ENCODE assay signal across 11 cellular contexts in genomic region chr2:237540823-237541222, GRCh38. TPM values are rescaled to one million over a fixed set of nuclear protein-coding genes. Genes with fewer than 3 reads are reported as not detected.
DNase-seq lines count a peak whose midpoint lies in the region; ATAC-seq and TF ChIP-seq lines count a peak whose summit lies in the region.
"Had no signal": no experiment of that assay in that cellular context is flagged by ENCODE, and none has a peak within 500 bp of the region (broad histone marks: within the 10 kb centered on the region; RNA-seq: fewer than 3 reads in every experiment).

No MANE protein-coding gene starts in this region.

- no peaks in the 10 kb centered on the region for H3K27me3 ChIP-seq in heart left ventricle
- H3K27me3 ChIP-seq in upper lobe of right lung: no peaks in the 10 kb centered on the region
- H3K27me3 ChIP-seq: neutrophil had no signal

- H3K4me1 ChIP-seq in heart left ventricle: peaks cover 0 to 20% (median 16%) of the 10 kb centered on the region in 12 donors
- H3K4me1 ChIP-seq in upper lobe of right lung: peaks cover 4% of the 10 kb centered on the region

- H3K4me3 ChIP-seq in heart left ventricle (no peak overlapping the region), upper lobe of right lung (no peak overlapping the region)

- no peaks in the 10 kb centered on the region for H3K9me3 ChIP-seq in heart left ventricle
- H3K9me3 ChIP-seq in upper lobe of right lung: no peaks in the 10 kb centered on the region
- H3K9me3 ChIP-seq: neutrophil had no signal

- DNase-seq in NCI-H524 (lab: John Stamatoyannopoulos, UW) (peak; percentile 47 to 59), NCI-H524 treated with DMSO at 0.1 percent for 48 hours (lab: John Stamatoyannopoulos, UW) (no peak), RPMI8226 (peak; percentile 60), heart left ventricle (peak in 4 of 5 donors; percentile 71 to 80 (median 72)), upper lobe of right lung (no peak), GM19238 (ENCODE audit: insufficient read length, low spot score) (no peak), T-helper 2 cell (no peak)
- DNase-seq: effector CD8-positive, alpha-beta T cell had no signal

- TF ChIP-seq CTCF in heart left ventricle (IDR thresholded peaks at IDR 0.05) (no peak), upper lobe of right lung (IDR thresholded peaks at IDR 0.05) (no peak)

- peak overlapping the region in 1 of 12 donors; percentile 25 for H3K27ac ChIP-seq in heart left ventricle
- H3K27ac ChIP-seq in upper lobe of right lung: no peak overlapping the region
- H3K27ac ChIP-seq: neutrophil had no signal

- intact Hi-C loops in heart left ventricle (cut with DNase I): no loop called here
- intact Hi-C loops in upper lobe of right lung (cut with DNase I): no loop called here

- ATAC-seq in heart left ventricle (peak; percentile 63 to 94 (median 86)), upper lobe of right lung (peak; percentile 62), GM19324 (IDR thresholded peaks at IDR 0.05; ENCODE audit: low FRiP score, unreplicated experiment) (no peak)
- ATAC-seq: activated CD4-positive, CD25-positive, alpha-beta regulatory T cell treated with anti-CD3 and anti-CD28 coated beads, Interleukin-2, amount 50 U/mL, for 24 hours had no signal

- WGBS in heart left ventricle, 4 donors: 28 to 58% (median 44%) methylated on average over 6 of the region's 6 CpGs

- no peak for TF ChIP-seq POLR2A in heart left ventricle (IDR thresholded peaks at IDR 0.05)

- H3K36me3 ChIP-seq in heart left ventricle: peaks cover 0 to 5% (median 0%) of the 10 kb centered on the region in 9 donors
- peaks cover 34% of the 10 kb centered on the region for H3K36me3 ChIP-seq in upper lobe of right lung
- H3K36me3 ChIP-seq: neutrophil had no signal

RNA-seq across cellular contexts. Expression of gene PRLH, which starts 25.6 kb away (rescaled TPM):
- total RNA-seq in heart left ventricle: not detected
- polyA plus RNA-seq in heart left ventricle: not detected
- total RNA-seq in upper lobe of right lung: not detected

RNA-seq across cellular contexts. Expression of gene RAB17, which starts 49.7 kb away (rescaled TPM):
- total RNA-seq in heart left ventricle (1 to 10 TPM; 1.1 to 7.3 (median 3.6) TPM), upper lobe of right lung (50.9 TPM)
- polyA plus RNA-seq in heart left ventricle: 1 to 10 TPM; 5.6 TPM

RNA-seq across cellular contexts. Expression of gene MLPH, which starts 53.8 kb away (rescaled TPM):
- total RNA-seq in heart left ventricle: 10 to 100 TPM; 20.4 to 50.3 (median 30.7) TPM
- 10 to 100 TPM; 18.3 to 60.3 TPM for polyA plus RNA-seq in heart left ventricle
- total RNA-seq in upper lobe of right lung: 423 TPM

Comparison
In these comparisons a context has a peak if more than half of its experiments do, and no peak if none do; other contexts are left out.
1. DNase-seq: peak in NCI-H524 (2 of 2), RPMI8226 (single experiment) and heart left ventricle (4 of 5); none in NCI-H524 treated with DMSO at 0.1 percent for 48 hours (single experiment), upper lobe of right lung (single experiment), GM19238 (single experiment) and T-helper 2 cell (0 of 5).